ENCODE assay signal across 8 cellular contexts in the genomic region with DNA sequence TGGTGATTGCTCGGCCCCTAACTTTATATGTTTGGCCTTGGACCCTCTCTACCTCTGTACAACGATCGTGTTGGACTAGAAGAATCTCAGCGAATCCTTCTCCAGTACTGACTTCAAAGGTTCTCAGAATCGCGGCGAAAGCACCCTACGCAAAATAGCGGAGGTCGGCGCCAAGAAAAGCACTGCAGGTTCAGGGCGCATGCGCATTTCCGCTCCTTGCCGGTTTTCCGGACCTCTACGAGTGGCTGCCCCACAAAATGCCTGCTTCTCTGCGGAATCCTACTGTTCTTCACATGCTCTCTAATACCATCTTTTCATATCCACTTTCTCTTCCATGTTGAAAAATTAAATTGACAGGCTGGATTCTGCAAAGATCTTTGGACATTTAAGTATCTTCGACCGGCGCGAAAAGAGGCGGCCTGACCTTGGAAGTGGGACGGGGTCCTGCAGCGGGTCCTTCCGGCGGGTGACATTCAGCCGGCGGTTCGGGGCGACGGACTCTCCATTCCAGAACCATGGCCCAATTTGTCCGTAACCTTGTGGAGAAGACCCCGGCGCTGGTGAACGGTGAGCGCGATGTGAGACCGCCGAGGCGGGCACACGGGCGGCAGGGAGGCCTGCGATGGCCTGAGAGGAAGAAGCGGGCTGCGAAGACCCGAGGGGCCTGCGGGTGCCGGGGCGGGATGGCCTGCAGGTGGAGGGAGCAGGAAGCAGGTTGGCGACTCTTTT. TPM values are rescaled to one million over a fixed set of nuclear protein-coding genes. Genes with fewer than 3 reads are reported as not detected.
DNase-seq lines count a peak whose midpoint lies in the region; ATAC-seq and TF ChIP-seq lines count a peak whose summit lies in the region.

A gene with protein sequence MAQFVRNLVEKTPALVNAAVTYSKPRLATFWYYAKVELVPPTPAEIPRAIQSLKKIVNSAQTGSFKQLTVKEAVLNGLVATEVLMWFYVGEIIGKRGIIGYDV (plus strand): TSS at position 456 of the 729 bp plus-strand sequence. CDS start 60 bp downstream, at position 516.

- TF ChIP-seq CTCF in left ventricle myocardium inferior (IDR thresholded peaks at IDR 0.05; ENCODE audit: borderline replicate concordance): peak; percentile 29
- peak; percentile 19 for TF ChIP-seq CTCF in progenitor cell of endocrine pancreas (IDR thresholded peaks at IDR 0.05; ENCODE audit: unreplicated experiment)
- TF ChIP-seq CTCF in upper lobe of right lung (IDR thresholded peaks at IDR 0.05): no peak

- peaks cover 43% of the 10 kb centered on the region for H3K4me1 Mint-ChIP-seq in T-helper 17 cell
- H3K4me1 Mint-ChIP-seq in progenitor cell of endocrine pancreas (ENCODE audit: low read depth): peaks cover 16% of the 10 kb centered on the region

- peak; percentile 68 for ATAC-seq in HG02642 (IDR thresholded peaks at IDR 0.05; ENCODE audit: poor library complexity, unreplicated experiment)
- ATAC-seq in T-helper 17 cell: peak; percentile 61
- ATAC-seq in upper lobe of right lung: peak; percentile 93

- H3K9me3 Mint-ChIP-seq in progenitor cell of endocrine pancreas (ENCODE audit: low read depth): no peaks in the 10 kb centered on the region

- intact Hi-C loops in left ventricle myocardium inferior (cut with micrococcal nuclease): no loop called here
- intact Hi-C loops in upper lobe of right lung (cut with DNase I): no loop called here

- peaks cover 58% of the 10 kb centered on the region for H3K4me1 ChIP-seq in left ventricle myocardium inferior
- H3K4me1 ChIP-seq in upper lobe of right lung: peaks cover 22% of the 10 kb centered on the region

- no peaks in the 10 kb centered on the region for H3K27me3 ChIP-seq in left ventricle myocardium inferior (ENCODE audit: low read depth)
- H3K27me3 ChIP-seq in upper lobe of right lung: no peaks in the 10 kb centered on the region

- H3K4me3 ChIP-seq in left ventricle myocardium inferior: peak within 1 kb of the TSS; percentile 92
- H3K4me3 ChIP-seq in upper lobe of right lung: peak within 1 kb of the TSS; percentile 91

- H3K9me3 ChIP-seq in T-helper 17 cell (ENCODE audit: control insufficient read depth, low read length, poor library complexity, severe bottlenecking) (no peaks in the 10 kb centered on the region), left ventricle myocardium inferior (replicated peaks) (no peaks in the 10 kb centered on the region), upper lobe of right lung (no peaks in the 10 kb centered on the region)

- peaks cover 22% of the 10 kb centered on the region for H3K36me3 ChIP-seq in left ventricle myocardium inferior
- H3K36me3 ChIP-seq in upper lobe of right lung: peaks cover 31% of the 10 kb centered on the region

- no peaks in the 10 kb centered on the region for H3K27me3 Mint-ChIP-seq in T-helper 17 cell
- H3K27me3 Mint-ChIP-seq in progenitor cell of endocrine pancreas: no peaks in the 10 kb centered on the region

- DNase-seq in GF-D8 (lab: John Stamatoyannopoulos, UW): peak; percentile 97
- peak; percentile 33 for DNase-seq in NCI-H1694 (lab: John Stamatoyannopoulos, UW)
- peak; percentile 85 to 87 (median 86) for DNase-seq in T-helper 17 cell
- peak; percentile 83 for DNase-seq in amniotic stem cell (lab: John Stamatoyannopoulos, UW)
- DNase-seq in left ventricle myocardium inferior: peak; percentile 91
- peak; percentile 70 for DNase-seq in progenitor cell of endocrine pancreas (ENCODE audit: low spot score, unreplicated experiment)
- DNase-seq in upper lobe of right lung: peak; percentile 95

- H3K36me3 Mint-ChIP-seq in T-helper 17 cell (ENCODE audit: low read depth) (peaks cover 2% of the 10 kb centered on the region), progenitor cell of endocrine pancreas (ENCODE audit: insufficient read depth) (peaks cover 6% of the 10 kb centered on the region)

- H3K27ac Mint-ChIP-seq in T-helper 17 cell (peak within 1 kb of the TSS; percentile 100), progenitor cell of endocrine pancreas (peak within 1 kb of the TSS; percentile 100)

- peak within 1 kb of the TSS; percentile 99 for H3K4me3 Mint-ChIP-seq in T-helper 17 cell
- H3K4me3 Mint-ChIP-seq in progenitor cell of endocrine pancreas (ENCODE audit: low read depth): peak within 1 kb of the TSS; percentile 95

- H3K27ac ChIP-seq in left ventricle myocardium inferior (replicated peaks): peak within 1 kb of the TSS; percentile 98
- H3K27ac ChIP-seq in upper lobe of right lung: peak within 1 kb of the TSS; percentile 91

RNA-seq across cellular contexts. Expression of the gene that starts here (rescaled TPM):
- total RNA-seq in T-helper 17 cell: 100 to 1,000 TPM; 183 to 184 TPM
- 854 TPM for total RNA-seq in left ventricle myocardium inferior
- 189 and 192 TPM in 2 replicates for total RNA-seq in progenitor cell of endocrine pancreas
- total RNA-seq in upper lobe of right lung: 140 TPM

Comparison
In these comparisons a context has a peak if more than half of its experiments do, and no peak if none do; other contexts are left out.
1. Peak in every context shown above with its lines: DNase-seq, ATAC-seq, H3K4me3 ChIP-seq and H3K27ac ChIP-seq.
2. DNase-seq: peak in every context shown above with its lines; median percentile 97 in GF-D8; 95 in upper lobe of right lung; 91 in left ventricle myocardium inferior; 86 in T-helper 17 cell; 83 in amniotic stem cell; 70 in progenitor cell of endocrine pancreas; 33 in NCI-H1694.